37 cellular contexts compared by ENCODE assay signal in genomic region chr4:12548678-12549077, GRCh38.
"Had no signal": no experiment of that assay in that cellular context is flagged by ENCODE, and none has a peak within 500 bp of the region (broad histone marks: within the 10 kb centered on the region; RNA-seq: fewer than 3 reads in every experiment).

No MANE protein-coding gene starts in this region.

- H3K9me3 ChIP-seq: adrenal gland, ascending aorta, body of pancreas had no signal

- H3K4me3 ChIP-seq: adrenal gland, ascending aorta, body of pancreas, breast epithelium, cardiac muscle cell had no signal

- H3K36me3 ChIP-seq: adrenal gland, ascending aorta, brain microvascular endothelial cell, breast epithelium, cardiac muscle cell had no signal

- H3K36me3 Mint-ChIP-seq: activated naive CD4-positive, alpha-beta T cell treated with anti-CD3 and anti-CD28 coated beads, Interleukin-2, amount 50 U/mL, for 24 hours; activated naive CD4-positive, alpha-beta T cell treated with anti-CD3 and anti-CD28 coated beads, Interleukin-2, amount 50 U/mL, for 72 hours; activated naive CD8-positive, alpha-beta T cell; activated naive CD8-positive, alpha-beta T cell treated with anti-CD3 and anti-CD28 coated beads for 36 hours; activated naive CD8-positive, alpha-beta T cell treated with anti-CD3 and anti-CD28 coated beads, Interleukin-2, amount 10 ng/mL, durations not matched to agents 7 days and 5 days; brain had no signal

- H3K4me1 Mint-ChIP-seq: activated naive CD4-positive, alpha-beta T cell treated with anti-CD3 and anti-CD28 coated beads, Interleukin-2, amount 50 U/mL, for 24 hours; activated naive CD8-positive, alpha-beta T cell treated with anti-CD3 and anti-CD28 coated beads for 36 hours; activated naive CD8-positive, alpha-beta T cell treated with anti-CD3 and anti-CD28 coated beads, Interleukin-2, amount 10 ng/mL, durations not matched to agents 7 days and 5 days; activated naive CD8-positive, alpha-beta T cell treated with anti-CD3 and anti-CD28 coated beads, Interleukin-2, amount 50 U/mL, for 24 hours; activated T-helper 17 cell treated with anti-CD3 and anti-CD28 coated beads, Interleukin-2, amount 50 U/mL, for 72 hours; brain; central memory CD8-positive, alpha-beta T cell had no signal

- H3K27me3 ChIP-seq: adrenal gland, ascending aorta, body of pancreas, brain microvascular endothelial cell, breast epithelium, cardiac muscle cell had no signal

- H3K27ac ChIP-seq: adrenal gland, ascending aorta, body of pancreas, brain microvascular endothelial cell, breast epithelium, cardiac muscle cell had no signal

- H3K27me3 Mint-ChIP-seq: activated naive CD8-positive, alpha-beta T cell; activated naive CD8-positive, alpha-beta T cell treated with anti-CD3 and anti-CD28 coated beads for 36 hours; activated naive CD8-positive, alpha-beta T cell treated with anti-CD3 and anti-CD28 coated beads, Interleukin-2, amount 10 ng/mL, durations not matched to agents 7 days and 5 days; activated naive CD8-positive, alpha-beta T cell treated with anti-CD3 and anti-CD28 coated beads, Interleukin-2, amount 50 U/mL, for 24 hours; activated T-cell treated with anti-CD3 and anti-CD28 coated beads, Interleukin-2, amount 50 U/mL, for 24 hours; activated T-helper 17 cell treated with anti-CD3 and anti-CD28 coated beads, Interleukin-2, amount 50 U/mL, for 72 hours; brain; central memory CD8-positive, alpha-beta T cell had no signal

- H3K4me3 Mint-ChIP-seq: activated naive CD4-positive, alpha-beta T cell treated with anti-CD3 and anti-CD28 coated beads for 36 hours; activated naive CD4-positive, alpha-beta T cell treated with anti-CD3 and anti-CD28 coated beads, Interleukin-2, amount 50 U/mL, for 24 hours; activated naive CD8-positive, alpha-beta T cell; activated naive CD8-positive, alpha-beta T cell treated with anti-CD3 and anti-CD28 coated beads for 36 hours; activated naive CD8-positive, alpha-beta T cell treated with anti-CD3 and anti-CD28 coated beads, Interleukin-2, amount 10 ng/mL, durations not matched to agents 7 days and 5 days; activated naive CD8-positive, alpha-beta T cell treated with anti-CD3 and anti-CD28 coated beads, Interleukin-2, amount 50 U/mL, for 24 hours; activated T-cell treated with anti-CD3 and anti-CD28 coated beads, Interleukin-2, amount 50 U/mL, for 24 hours; activated T-cell treated with anti-CD3 and anti-CD28 coated beads, Interleukin-2, amount 50 U/mL, for 4 hours; activated T-cell treated with anti-CD3 and anti-CD28 coated beads, Interleukin-2, amount 50 U/mL, for 72 hours; activated T-helper 1 cell treated with anti-CD3 and anti-CD28 coated beads, Interleukin-12 subunit alpha, Interleukin-12 subunit beta, Interleukin-2, Interleukin-4 antibody, amounts not matched to agents 30 ng/mL and 10 ng/mL and 1 ng/mL, durations not matched to agents 14 hours and 24 hours and 36 hours; activated T-helper 17 cell treated with anti-CD3 and anti-CD28 coated beads, Interleukin-2, amount 50 U/mL, for 72 hours; brain; central memory CD8-positive, alpha-beta T cell had no signal

- H3K27ac Mint-ChIP-seq: activated naive CD4-positive, alpha-beta T cell treated with anti-CD3 and anti-CD28 coated beads for 36 hours; activated naive CD4-positive, alpha-beta T cell treated with anti-CD3 and anti-CD28 coated beads, Interleukin-2, amount 50 U/mL, for 24 hours; activated naive CD4-positive, alpha-beta T cell treated with anti-CD3 and anti-CD28 coated beads, Interleukin-2, amount 50 U/mL, for 72 hours; activated naive CD8-positive, alpha-beta T cell; activated naive CD8-positive, alpha-beta T cell treated with anti-CD3 and anti-CD28 coated beads for 36 hours; activated naive CD8-positive, alpha-beta T cell treated with anti-CD3 and anti-CD28 coated beads, Interleukin-2, amount 10 ng/mL, durations not matched to agents 7 days and 5 days; activated naive CD8-positive, alpha-beta T cell treated with anti-CD3 and anti-CD28 coated beads, Interleukin-2, amount 50 U/mL, for 24 hours; activated T-cell treated with anti-CD3 and anti-CD28 coated beads, Interleukin-2, amount 50 U/mL, for 24 hours; activated T-cell treated with anti-CD3 and anti-CD28 coated beads, Interleukin-2, amount 50 U/mL, for 72 hours; activated T-helper 1 cell treated with anti-CD3 and anti-CD28 coated beads, Interleukin-12 subunit alpha, Interleukin-12 subunit beta, Interleukin-2, Interleukin-4 antibody, amounts not matched to agents 30 ng/mL and 10 ng/mL and 1 ng/mL, durations not matched to agents 14 hours and 24 hours and 36 hours; activated T-helper 17 cell treated with anti-CD3 and anti-CD28 coated beads, Interleukin-2, amount 50 U/mL, for 72 hours; activated T-helper 2 cell treated with anti-CD3 and anti-CD28 coated beads, Interferon-gamma antibody, Interleukin-2, Interleukin-4, amounts not matched to agents 10 μg/mL and 5 μg/mL and 100 μg/mL, durations not matched to agents 14 hours and 24 hours and 36 hours; brain had no signal

- DNase-seq: activated effector memory CD4-positive, alpha-beta T cell treated with anti-CD3 and anti-CD28 coated beads, Interleukin-2, amount 50 U/mL, for 16 hours; activated effector memory CD4-positive, alpha-beta T cell treated with Interleukin-2 at 50 U/mL for 16 hours; activated gamma-delta T cell; activated gamma-delta T cell treated with Interleukin-2 at 50 U/mL for 16 hours; activated naive CD4-positive, alpha-beta T cell; activated naive CD4-positive, alpha-beta T cell treated with anti-CD3 and anti-CD28 coated beads for 36 hours; activated naive CD4-positive, alpha-beta T cell treated with anti-CD3 and anti-CD28 coated beads, Interleukin-2, amount 50 U/mL, for 16 hours; activated naive CD4-positive, alpha-beta T cell treated with Interleukin-2 at 50 U/mL for 16 hours; activated naive CD8-positive, alpha-beta T cell treated with anti-CD3 and anti-CD28 coated beads for 36 hours; activated naive CD8-positive, alpha-beta T cell treated with anti-CD3 and anti-CD28 coated beads, Interleukin-2, amount 10 ng/mL, durations not matched to agents 7 days and 5 days; activated naive CD8-positive, alpha-beta T cell treated with anti-CD3 and anti-CD28 coated beads, Interleukin-2, amount 50 U/mL, for 24 hours; activated T-cell treated with anti-CD3 and anti-CD28 coated beads, Interleukin-2, amount 50 U/mL, for 1 hour; activated T-cell treated with anti-CD3 and anti-CD28 coated beads, Interleukin-2, amount 50 U/mL, for 24 hours; activated T-cell treated with anti-CD3 and anti-CD28 coated beads, Interleukin-2, amount 50 U/mL, for 4 hours; activated T-cell treated with anti-CD3 and anti-CD28 coated beads, Interleukin-2, amount 50 U/mL, for 48 hours; activated T-cell treated with anti-CD3 and anti-CD28 coated beads, Interleukin-2, amount 50 U/mL, for 72 hours; adrenal gland; amniotic stem cell; amygdala; anterior cingulate cortex; aorta; body of pancreas; brain microvascular endothelial cell; caudate nucleus; central memory CD4-positive, alpha-beta T cell; cerebellar nuclear complex had no signal

- H3K9me3 Mint-ChIP-seq: activated T-helper 1 cell treated with anti-CD3 and anti-CD28 coated beads, Interleukin-12 subunit alpha, Interleukin-12 subunit beta, Interleukin-2, Interleukin-4 antibody, amounts not matched to agents 30 ng/mL and 10 ng/mL and 1 ng/mL, durations not matched to agents 14 hours and 24 hours and 36 hours had no signal
